ENCODE assay signal across 19 cellular contexts in the genomic region with DNA sequence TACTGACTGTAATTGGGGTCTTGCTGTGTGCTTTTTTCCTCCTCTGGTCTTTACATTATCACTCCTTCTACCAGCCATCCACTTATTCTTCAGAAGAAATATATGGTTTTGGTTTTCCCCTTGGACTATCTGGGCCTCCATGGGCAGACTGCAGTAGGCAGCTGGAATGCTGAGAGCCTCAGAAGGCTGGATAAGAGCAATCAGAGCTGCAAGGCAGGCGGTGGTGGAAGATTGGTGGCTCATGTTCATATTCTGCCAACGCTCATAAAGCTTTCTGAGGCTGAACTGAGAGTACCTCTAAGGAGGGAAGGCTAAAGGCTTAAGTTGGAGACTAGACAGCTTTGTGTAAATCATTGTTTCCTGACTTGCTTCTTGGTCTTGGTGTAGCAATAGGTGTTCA. TPM values are rescaled to one million over a fixed set of nuclear protein-coding genes. Genes with fewer than 3 reads are reported as not detected.
DNase-seq lines count a peak whose midpoint lies in the region; ATAC-seq and TF ChIP-seq lines count a peak whose summit lies in the region.
"Had no signal": no experiment of that assay in that cellular context is flagged by ENCODE, and none has a peak within 500 bp of the region (broad histone marks: within the 10 kb centered on the region; RNA-seq: fewer than 3 reads in every experiment).

No MANE protein-coding gene starts in this region.

- intact Hi-C loops in Right ventricle myocardium superior (cut with DNase I) = no loop called here
- intact Hi-C loops in left cardiac atrium (cut with DNase I) = no loop called here
- intact Hi-C loops in left ventricle myocardium superior (cut with micrococcal nuclease) = no loop called here
- intact Hi-C loops in cardiac septum (cut with DNase I) = no loop called here

- peaks cover 65 to 80% of the 10 kb centered on the region in 2 experiments for H3K36me3 ChIP-seq in HEK293 (ENCODE audit: control insufficient read depth in 2 of 2, insufficient read depth in 1 of 2, low read length in 2 of 2)

- DNase-seq in Right ventricle myocardium superior (no peak), left cardiac atrium (no peak), left ventricle myocardium superior (no peak), cardiac septum (ENCODE audit: low spot score) (no peak), neural crest cell (ENCODE audit: low read depth, low spot score) (no peak), HCEC 1CT (no peak), epidermal melanocyte (ENCODE audit: insufficient read length, low spot score) (no peak)
- DNase-seq: 8988T; BE2C; C1 segment of cervical spinal cord; Calu3; CD4-positive, alpha-beta memory T cell; COR-L47; DMS53; DMS79 treated with DMSO at 0.1 percent for 48 hours; GF-D8; GOT3 had no signal

- H3K4me3 ChIP-seq in HEK293 (ENCODE audit: low read depth, low read length) = no peak overlapping the region
- H3K4me3 ChIP-seq: HAP-1 had no signal

- peak; percentile 40 for ATAC-seq in Right ventricle myocardium superior (ENCODE audit: poor library complexity)
- ATAC-seq in left cardiac atrium = no peak
- peak; percentile 65 for ATAC-seq in left ventricle myocardium superior

- no peaks in the 10 kb centered on the region for H3K9me3 Mint-ChIP-seq in neural crest cell
- H3K9me3 Mint-ChIP-seq: CD4-positive, alpha-beta memory T cell had no signal

- peaks cover under 1% of the 10 kb centered on the region; the same call in 1 of the 2 replicates for H3K4me1 ChIP-seq in HEK293 (ENCODE audit: control insufficient read depth, insufficient read depth, low read length)
- H3K4me1 ChIP-seq: BE2C had no signal

- H3K27ac Mint-ChIP-seq in neural crest cell (ENCODE audit: unreplicated experiment) = peak overlapping the region; percentile 57

- H3K9me3 ChIP-seq in HEK293 (ENCODE audit: control insufficient read depth, insufficient read depth, low read depth, low read length) = no peaks in the 10 kb centered on the region
- H3K9me3 ChIP-seq: BE2C, HAP-1 had no signal

- POLR2A ChIA-PET in HEK293 (lab: Yijun Ruan, JAX) = no interaction called here

- peaks cover 6% of the 10 kb centered on the region for H3K4me1 Mint-ChIP-seq in neural crest cell

- no peaks in the 10 kb centered on the region for H3K27me3 Mint-ChIP-seq in neural crest cell (ENCODE audit: low read depth)
- H3K27me3 Mint-ChIP-seq: CD4-positive, alpha-beta memory T cell had no signal

- H3K4me3 Mint-ChIP-seq in neural crest cell = no peak overlapping the region
- H3K4me3 Mint-ChIP-seq: CD4-positive, alpha-beta memory T cell had no signal

- no peak overlapping the region for H3K27ac ChIP-seq in HEK293 (ENCODE audit: extremely low read depth, low read depth, low read length)

- peaks cover 7% of the 10 kb centered on the region for H3K36me3 Mint-ChIP-seq in neural crest cell (ENCODE audit: low read depth)
- H3K36me3 Mint-ChIP-seq: CD4-positive, alpha-beta memory T cell had no signal

- CTCF ChIA-PET in HEK293 (lab: Yijun Ruan, JAX) = interaction anchor here (1.2 kb wide), 1 partner anchor 784 kb away, joined by 3 read pairs; no protein-coding TSS in a partner anchor

- no peak for TF ChIP-seq CTCF in HEK293 (tag by site-specific recombination; IDR thresholded peaks at IDR 0.05)
- no peak for TF ChIP-seq CTCF in neural crest cell (conservative IDR thresholded peaks at IDR 0.05)

TF ChIP-seq in HEK293, 187 proteins besides CTCF, POLR2A, EP300 and RAD21:
- TF ChIP-seq FEZF1 (tag by site-specific recombination; IDR thresholded peaks at IDR 0.05) = peak; percentile 97
- TF ChIP-seq ZBTB17 (tag by site-specific recombination; IDR thresholded peaks at IDR 0.05) = peak; percentile 19; the same call in 1 of the 2 replicates
- TF ChIP-seq ZNF830 (tag by site-specific recombination; IDR thresholded peaks at IDR 0.05; ENCODE audit: low read depth) = no peak

RNA-seq across cellular contexts. Expression of gene RPLP1, which starts 5.7 kb away (rescaled TPM):
- total RNA-seq in Right ventricle myocardium superior (1,108 TPM), left cardiac atrium (1,000 to 10,000 TPM; 1,031 to 1,042 TPM), left ventricle myocardium superior (1,143 TPM), cardiac septum (1,178 TPM), neural crest cell (1,595 and 1,772 TPM in 2 replicates)

RNA-seq across cellular contexts. Expression of gene KIF23, which starts 32.8 kb away (rescaled TPM):
- 0.70 TPM for total RNA-seq in Right ventricle myocardium superior
- 1 to 10 TPM in 1 of 2 donors, under 1 TPM in 1; 0.82 to 1.1 TPM for total RNA-seq in left cardiac atrium
- 0.45 TPM for total RNA-seq in left ventricle myocardium superior
- total RNA-seq in cardiac septum = 1.3 TPM
- total RNA-seq in neural crest cell = 67.3 and 69.6 TPM in 2 replicates

Comparison
In these comparisons a context has a peak if more than half of its experiments do, and no peak if none do; other contexts are left out.
1. ATAC-seq: peak in Right ventricle myocardium superior (single experiment) and left ventricle myocardium superior (single experiment); none in left cardiac atrium (0 of 2).
2. RNA of gene KIF23, which starts 32.8 kb away (total RNA-seq): 67.3 to 69.6 TPM in neural crest cell; 1.3 TPM in cardiac septum (single experiment), 0.82 to 1.1 TPM in left cardiac atrium, 0.70 TPM in Right ventricle myocardium superior (single experiment) and 0.45 TPM in left ventricle myocardium superior (single experiment); every median in the first group is over 10 times any median in the second.